ENCODE assay signal across 8 cellular contexts in the genomic region with DNA sequence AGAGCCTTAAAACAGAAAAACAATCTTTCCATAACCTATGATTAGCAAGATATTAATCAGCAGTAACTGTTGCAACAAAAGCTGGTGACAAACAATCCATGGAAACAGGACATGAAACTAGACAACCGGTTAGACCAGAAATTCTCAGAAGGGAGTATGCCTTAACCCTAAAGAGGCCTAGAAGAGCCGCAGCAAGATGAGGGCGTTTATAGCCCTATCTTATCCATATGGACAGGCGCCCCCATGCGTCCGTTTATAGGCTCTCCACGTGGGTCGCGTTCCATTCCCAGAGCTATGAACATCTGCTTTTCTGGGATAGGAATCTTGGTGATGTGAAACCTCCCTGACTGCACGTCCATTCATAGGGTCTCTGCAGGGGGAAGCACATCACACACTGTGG.
DNase-seq lines count a peak whose midpoint lies in the region; ATAC-seq, FAIRE-seq and TF ChIP-seq lines count a peak whose summit lies in the region.
"Not testable (repeated sequence)": the region's sequence is repeated elsewhere in the genome, so short reads cannot be mapped to it uniquely, and the experiment has no call there.

No MANE protein-coding gene starts in this region.

- intact Hi-C loops in Caco-2 (cut with micrococcal nuclease; ENCODE audit: unreplicated experiment) = loop anchor here (1.0 kb wide), 1 partner anchor 12 kb away; no protein-coding TSS in a partner anchor
- intact Hi-C loops in endothelial cell of umbilical vein (cut with micrococcal nuclease); testis (cut with DNase I; ENCODE audit: low total_unique reads): not testable (repeated sequence)

- H3K36me3 Mint-ChIP-seq in Caco-2 (ENCODE audit: insufficient read depth, unreplicated experiment); GM23338 (ENCODE audit: low read depth): not testable (repeated sequence)

- H3K4me3 Mint-ChIP-seq in Caco-2 (ENCODE audit: unreplicated experiment); GM23338: not testable (repeated sequence)

- not testable (repeated sequence) for H3K27ac Mint-ChIP-seq in Caco-2 (ENCODE audit: unreplicated experiment); GM23338

- not testable (repeated sequence) for H3K9me2 ChIP-seq in GM23338 (ENCODE audit: insufficient read depth)

- not testable (repeated sequence) for H3K4me2 ChIP-seq in GM23338; endothelial cell of umbilical vein (ENCODE audit: insufficient read depth, low read length)

- ATAC-seq in GM23338, left lobe of liver: not testable (repeated sequence)

- H4K20me1 ChIP-seq in GM23338 (replicated peaks; ENCODE audit: insufficient read depth); endothelial cell of umbilical vein (replicated peaks; ENCODE audit: control insufficient read depth, extremely low read depth, insufficient read depth, low read length): not testable (repeated sequence)

- not testable (repeated sequence) for TF ChIP-seq POLR2A in endothelial cell of umbilical vein (IDR thresholded peaks at IDR 0.05; ENCODE audit: low read depth, low read length); testis (IDR thresholded peaks at IDR 0.05)

- H3K9me3 Mint-ChIP-seq in Caco-2 (ENCODE audit: unreplicated experiment); GM23338: not testable (repeated sequence)

- CTCF ChIA-PET in Caco-2 (lab: Charles Lee) (interaction anchor here (0.6 kb wide), 1 partner anchor 12 kb away, joined by 6 read pairs; no protein-coding TSS in a partner anchor), endothelial cell of umbilical vein (lab: Charles Lee) (interaction anchor here (1.2 kb wide), 1 partner anchor 10 kb away, joined by 4 read pairs; no protein-coding TSS in a partner anchor)

- not testable (repeated sequence) for H3K27me3 ChIP-seq in Caco-2 (replicated peaks; ENCODE audit: control insufficient read depth, insufficient read depth, low read length); GM23338 (ENCODE audit: insufficient read depth); endothelial cell of umbilical vein (ENCODE audit: control insufficient read depth in 2 of 2, insufficient read depth in 2 of 2, low read length in 2 of 2); testis

- FAIRE-seq in endothelial cell of umbilical vein (lab: Jason Lieb, UNC) = not testable (repeated sequence)

- H3K79me2 ChIP-seq in GM23338 (replicated peaks; ENCODE audit: insufficient read depth); endothelial cell of umbilical vein (ENCODE audit: control insufficient read depth, insufficient read depth, low read length): not testable (repeated sequence)

- dilution Hi-C loops in endothelial cell of umbilical vein (cut with MboI; ENCODE audit: extremely low pct_ligation_motif_present, low sequenced_read_pairs) = not testable (repeated sequence)

- H3K9me1 ChIP-seq in endothelial cell of umbilical vein (replicated peaks; ENCODE audit: control insufficient read depth, extremely low read depth, insufficient read depth, low read length) = not testable (repeated sequence)

- not testable (repeated sequence) for H2AFZ ChIP-seq in GM23338; endothelial cell of umbilical vein (ENCODE audit: low read depth, low read length)

- POLR2A ChIA-PET in Caco-2 (lab: Charles Lee); endothelial cell of umbilical vein (lab: Charles Lee): not testable (repeated sequence)

- TF ChIP-seq CTCF in Caco-2 (IDR thresholded peaks at IDR 0.05; ENCODE audit: insufficient read depth in 1 of 2, low read depth in 1 of 2, low read length in 1 of 2, severe bottlenecking in 1 of 2, unreplicated experiment in 1 of 2) = peak; percentile 21 to 38
- peak; percentile 69 to 80 for TF ChIP-seq CTCF in GM23338 (conservative IDR thresholded peaks at IDR 0.05; ENCODE audit: low read depth in 2 of 2)
- peak; percentile 5 to 15 for TF ChIP-seq CTCF in endothelial cell of umbilical vein (IDR thresholded peaks at IDR 0.05; ENCODE audit: extremely low read depth in 1 of 2, insufficient read depth in 1 of 2, low read depth in 1 of 2, low read length in 2 of 2)
- not testable (repeated sequence) for TF ChIP-seq CTCF in testis (IDR thresholded peaks at IDR 0.05)

- DNase-seq in Caco-2 (peak; percentile 70 to 75), GM23338 (ENCODE audit: low spot score) (peak; percentile 90), NAMALWA (ENCODE audit: low spot score) (peak; percentile 15), RPMI8226 (peak; percentile 16), amniotic epithelial cell (ENCODE audit: low read depth) (peak; percentile 10), left lobe of liver (ENCODE audit: low spot score) (peak; percentile 46), testis (peak; percentile 73)
- DNase-seq in endothelial cell of umbilical vein (ENCODE audit: low read depth, low spot score) = not testable (repeated sequence)

- not testable (repeated sequence) for H3K4me1 Mint-ChIP-seq in Caco-2 (ENCODE audit: low read depth, unreplicated experiment); GM23338

- not testable (repeated sequence) for BruUV-seq in Caco-2 (replicated peaks; lab: Mats Ljungman, UMichigan); endothelial cell of umbilical vein (replicated peaks; lab: Mats Ljungman, UMichigan)

- not testable (repeated sequence) for H3K9me3 ChIP-seq in Caco-2; endothelial cell of umbilical vein (replicated peaks; ENCODE audit: control insufficient read depth, insufficient read depth, low read length); testis

- 34 to 42% methylated on average over 10 of the region's 10 CpGs for WGBS in testis, 2 donors

- not testable (repeated sequence) for H3F3A ChIP-seq in GM23338 (replicated peaks; ENCODE audit: low read depth)

- not testable (repeated sequence) for H3K4me3 ChIP-seq in Caco-2 (ENCODE audit: low read depth, low read length); GM23338; endothelial cell of umbilical vein (replicated peaks in 1 of 3; ENCODE audit: insufficient read depth in 1 of 3, low read depth in 1 of 3, low read length in 3 of 3); testis

- H3K27ac ChIP-seq in GM23338 (ENCODE audit: low read depth); endothelial cell of umbilical vein (ENCODE audit: insufficient read depth, low read depth, low read length); testis: not testable (repeated sequence)

- not testable (repeated sequence) for H3K9ac ChIP-seq in endothelial cell of umbilical vein (replicated peaks; ENCODE audit: extremely low read depth, insufficient read depth, low read length)

- not testable (repeated sequence) for H3K27me3 Mint-ChIP-seq in Caco-2 (ENCODE audit: insufficient read depth, unreplicated experiment); GM23338 (ENCODE audit: insufficient read depth, low read depth, poor library complexity)

- H3K4me1 ChIP-seq in Caco-2; GM23338 (ENCODE audit: insufficient read depth); endothelial cell of umbilical vein (ENCODE audit: control insufficient read depth, extremely low read depth, insufficient read depth, low read length); testis: not testable (repeated sequence)

- H3K36me3 ChIP-seq in Caco-2 (ENCODE audit: control insufficient read depth, insufficient read depth, low read length); GM23338 (ENCODE audit: insufficient read depth); endothelial cell of umbilical vein (ENCODE audit: control insufficient read depth in 2 of 2, extremely low read depth in 1 of 2, insufficient read depth in 2 of 2, low read length in 2 of 2); testis (ENCODE audit: low read depth, missing control alignments): not testable (repeated sequence)
